18 cellular contexts compared by ENCODE assay signal in genomic region chr20:4787825-4788224, GRCh38. TPM values are rescaled to one million over a fixed set of nuclear protein-coding genes. Genes with fewer than 3 reads are reported as not detected.
DNase-seq lines count a peak whose midpoint lies in the region; ATAC-seq, FAIRE-seq and TF ChIP-seq lines count a peak whose summit lies in the region.
"Had no signal": no experiment of that assay in that cellular context is flagged by ENCODE, and none has a peak within 500 bp of the region (broad histone marks: within the 10 kb centered on the region; RNA-seq: fewer than 3 reads in every experiment).

No MANE protein-coding gene starts in this region.

- in situ Hi-C loops in HepG2 (cut with HindIII; ENCODE audit: extremely low pct_ligation_motif_present, low pct_unique_long_range_greater_than_20kb): no loop called here

- BruUV-seq in HepG2 (replicated peaks; lab: Mats Ljungman, UMichigan): no TSS peak

- H3K27me3 Mint-ChIP-seq in T-helper 1 cell treated with Interleukin-12 subunit alpha and Interleukin-12 subunit beta and Interleukin-4 antibody, amounts not matched to agents 30 μg/mL and 1 μg/mL, for 36 hours (ENCODE audit: low read depth): no peaks in the 10 kb centered on the region
- H3K27me3 Mint-ChIP-seq in IgD-negative memory B cell: no peaks in the 10 kb centered on the region
- no peaks in the 10 kb centered on the region for H3K27me3 Mint-ChIP-seq in CD8-positive, alpha-beta T cell (ENCODE audit: low read depth)

- H3K9ac ChIP-seq in HepG2 (ENCODE audit: insufficient read depth, low read depth, low read length): no peak overlapping the region

- no peak for FAIRE-seq in HepG2 (lab: Jason Lieb, UNC)
- FAIRE-seq: RCC 7860 had no signal

- no peak overlapping the region for H3K4me2 ChIP-seq in HepG2 (ENCODE audit: low read depth, low read length)

- CTCF ChIA-PET in HepG2 (lab: Yijun Ruan, JAX; ENCODE audit: low intra/inter-chr PET ratio, low total read pairs): no interaction called here
- CTCF ChIA-PET in CD8-positive, alpha-beta T cell (lab: Charles Lee): no interaction called here

- no peaks in the 10 kb centered on the region for H3K36me3 ChIP-seq in HepG2 (replicated peaks in 1 of 2; ENCODE audit: control insufficient read depth in 1 of 2, insufficient read depth in 2 of 2, low read length in 2 of 2)
- H3K36me3 ChIP-seq in CD8-positive, alpha-beta T cell (ENCODE audit: insufficient read depth, low read length): peaks cover 53% of the 10 kb centered on the region

- H3K9me3 Mint-ChIP-seq in T-helper 1 cell treated with Interleukin-12 subunit alpha and Interleukin-12 subunit beta and Interleukin-4 antibody, amounts not matched to agents 30 μg/mL and 1 μg/mL, for 36 hours: no peaks in the 10 kb centered on the region
- no peaks in the 10 kb centered on the region for H3K9me3 Mint-ChIP-seq in IgD-negative memory B cell
- no peaks in the 10 kb centered on the region for H3K9me3 Mint-ChIP-seq in CD8-positive, alpha-beta T cell

- no peak overlapping the region for H2AFZ ChIP-seq in HepG2 (ENCODE audit: low read length)

- DNase-seq in T-helper 1 cell (no peak), OCI-M2 (lab: John Stamatoyannopoulos, UW; ENCODE audit: unreplicated experiment) (peak; percentile 39), HepG2 (ENCODE audit: low spot score) (no peak), kidney tubule cell (ENCODE audit: low spot score) (no peak), NCI-H1417 treated with DMSO at 0.1 percent for 48 hours (lab: John Stamatoyannopoulos, UW) (no peak)
- DNase-seq in CD8-positive, alpha-beta T cell: no peak
- DNase-seq: 8988T; activated naive CD4-positive, alpha-beta T cell treated with anti-CD3 and anti-CD28 coated beads, Interleukin-2, amount 50 U/mL, for 16 hours; DMS79 treated with DMSO at 0.1 percent for 48 hours; hippocampal formation; kidney glomerular epithelial cell; MM.1S; NCI-H2081 had no signal

- TF ChIP-seq EP300 in HepG2 (IDR thresholded peaks at IDR 0.05; ENCODE audit: low read depth in 2 of 2, low read length in 2 of 2) (no peak), HepG2 (CRISPR knock-in tag; IDR thresholded peaks at IDR 0.05; ENCODE audit: borderline replicate concordance) (no peak)

- no peaks in the 10 kb centered on the region for H3K4me1 ChIP-seq in HepG2 (ENCODE audit: insufficient read depth, low read length)
- no peaks in the 10 kb centered on the region for H3K4me1 ChIP-seq in CD8-positive, alpha-beta T cell (ENCODE audit: insufficient read depth, low read length)

- no peak for TF ChIP-seq POLR2A in HepG2 (IDR thresholded peaks at IDR 0.05; ENCODE audit: insufficient read depth in 1 of 2, low read depth in 2 of 2, low read length in 2 of 2)

- WGBS in HepG2 (ENCODE audit: low lambda C conversion rate): 90% methylated on average over 2 of the region's 2 CpGs

- no peaks in the 10 kb centered on the region for H3K9me3 ChIP-seq in HepG2 (ENCODE audit: low read length)
- no peaks in the 10 kb centered on the region for H3K9me3 ChIP-seq in CD8-positive, alpha-beta T cell (ENCODE audit: low read length)

- no peak for ATAC-seq in HepG2
- ATAC-seq in CD8-positive, alpha-beta T cell: no peak
- ATAC-seq: HCT116 had no signal

- H3K4me3 Mint-ChIP-seq in T-helper 1 cell treated with Interleukin-12 subunit alpha and Interleukin-12 subunit beta and Interleukin-4 antibody, amounts not matched to agents 30 μg/mL and 1 μg/mL, for 36 hours: no peak overlapping the region
- H3K4me3 Mint-ChIP-seq in IgD-negative memory B cell: peak overlapping the region in 2 of 4 donors; percentile 14 to 21
- no peak overlapping the region for H3K4me3 Mint-ChIP-seq in CD8-positive, alpha-beta T cell

- H3K36me3 Mint-ChIP-seq in T-helper 1 cell treated with Interleukin-12 subunit alpha and Interleukin-12 subunit beta and Interleukin-4 antibody, amounts not matched to agents 30 μg/mL and 1 μg/mL, for 36 hours (ENCODE audit: low read depth): peaks cover 71% of the 10 kb centered on the region
- peaks cover 5% of the 10 kb centered on the region for H3K36me3 Mint-ChIP-seq in IgD-negative memory B cell
- H3K36me3 Mint-ChIP-seq in CD8-positive, alpha-beta T cell: peaks cover 88% of the 10 kb centered on the region

- H3K79me2 ChIP-seq in HepG2 (ENCODE audit: insufficient read depth, low read length): no peaks in the 10 kb centered on the region

- no peak for TF ChIP-seq CTCF in HepG2 (CRISPR knock-in tag; IDR thresholded peaks at IDR 0.05)
- TF ChIP-seq CTCF in CD8-positive, alpha-beta T cell (IDR thresholded peaks at IDR 0.05): no peak

- peaks cover 24% of the 10 kb centered on the region for H3K4me1 Mint-ChIP-seq in T-helper 1 cell treated with Interleukin-12 subunit alpha and Interleukin-12 subunit beta and Interleukin-4 antibody, amounts not matched to agents 30 μg/mL and 1 μg/mL, for 36 hours (ENCODE audit: low read depth)
- peaks cover 10 to 17% (median 13%) of the 10 kb centered on the region in 3 donors for H3K4me1 Mint-ChIP-seq in IgD-negative memory B cell
- H3K4me1 Mint-ChIP-seq in CD8-positive, alpha-beta T cell (ENCODE audit: low read depth): no peaks in the 10 kb centered on the region

- no peak for TF ChIP-seq RAD21 in HepG2 (CRISPR knock-in tag; IDR thresholded peaks at IDR 0.05)

- H3K4me3 ChIP-seq in HepG2 (replicated peaks in 1 of 3; ENCODE audit: insufficient read depth in 1 of 3, low read depth in 2 of 3, low read length in 3 of 3): no peak overlapping the region
- H3K4me3 ChIP-seq in CD8-positive, alpha-beta T cell (ENCODE audit: low read depth, low read length): no peak overlapping the region

- H4K20me1 ChIP-seq in HepG2 (ENCODE audit: insufficient read depth, low read length): no peaks in the 10 kb centered on the region

- intact Hi-C loops in HepG2 (cut with micrococcal nuclease; ENCODE audit: unreplicated experiment): no loop called here
- intact Hi-C loops in CD8-positive, alpha-beta T cell (cut with DNase I, micrococcal nuclease): no loop called here

- peaks cover 13 to 53% of the 10 kb centered on the region in 2 experiments for H3K27me3 ChIP-seq in HepG2 (ENCODE audit: control insufficient read depth in 1 of 2, insufficient read depth in 2 of 2, low read length in 2 of 2)
- H3K27me3 ChIP-seq in CD8-positive, alpha-beta T cell (ENCODE audit: insufficient read depth, low read length): no peaks in the 10 kb centered on the region

- H3K27ac ChIP-seq in HepG2 (ENCODE audit: extremely low read length, insufficient read depth, low read length): no peak overlapping the region
- no peak overlapping the region for H3K27ac ChIP-seq in CD8-positive, alpha-beta T cell (ENCODE audit: low read depth, low read length)
- H3K27ac ChIP-seq: C4-2B had no signal

- peak overlapping the region; percentile 62 for H3K27ac Mint-ChIP-seq in T-helper 1 cell treated with Interleukin-12 subunit alpha and Interleukin-12 subunit beta and Interleukin-4 antibody, amounts not matched to agents 30 μg/mL and 1 μg/mL, for 36 hours
- H3K27ac Mint-ChIP-seq in IgD-negative memory B cell: peak overlapping the region; percentile 3 to 89 (median 71)
- no peak overlapping the region for H3K27ac Mint-ChIP-seq in CD8-positive, alpha-beta T cell

- POLR2A ChIA-PET in HepG2 (lab: Yijun Ruan, JAX): no interaction called here
- POLR2A ChIA-PET in CD8-positive, alpha-beta T cell (lab: Charles Lee): no interaction called here

TF ChIP-seq in HepG2, 621 proteins besides CTCF, POLR2A, EP300 and RAD21:
- TF ChIP-seq SRF (IDR thresholded peaks at IDR 0.05; ENCODE audit: low read depth, low read length) (peak; percentile 28; the same call in 1 of the 2 replicates), ZNF660 (CRISPR knock-in tag; IDR thresholded peaks at IDR 0.05; ENCODE audit: borderline replicate concordance, low read depth) (no peak), MYPOP (CRISPR knock-in tag; IDR thresholded peaks at IDR 0.05) (no peak)

RNA-seq across cellular contexts. Expression of gene RASSF2, which starts 35.6 kb away (rescaled TPM):
- polyA plus RNA-seq in IgD-negative memory B cell: 75.6 TPM
- 0.53 and 0.83 TPM in 2 replicates for total RNA-seq in HepG2 (2016; rRNA removed; fragmentation: Illumina TruSeq; extraction: Trizol)
- under 0.01 and 0.09 TPM in 2 replicates for total RNA-seq in HepG2 (2016; cell fraction: cytosol; rRNA removed; fragmentation: Illumina TruSeq; extraction: Trizol; ENCODE audit: low read depth)
- total RNA-seq in HepG2 (2016; cell fraction: insoluble cytoplasmic fraction; rRNA removed; fragmentation: Illumina TruSeq; extraction: Trizol): 0.61 and 0.86 TPM in 2 replicates
- total RNA-seq in HepG2 (2016; cell fraction: membrane; rRNA removed; fragmentation: Illumina TruSeq; extraction: Trizol): 0.25 and 0.31 TPM in 2 replicates
- 0.19 and 0.44 TPM in 2 replicates for total RNA-seq in HepG2 (2016; cell fraction: nucleus; rRNA removed; fragmentation: Illumina TruSeq; extraction: Trizol)
- 0.09 and 0.16 TPM in 2 replicates for polyA plus RNA-seq in HepG2 (2011; rRNA removed)
- polyA plus RNA-seq in HepG2 (2011; cell fraction: cytosol; rRNA removed): 0.09 and 0.10 TPM in 2 replicates
- polyA plus RNA-seq in HepG2 (2011; cell fraction: nucleus; rRNA removed): 0.11 and 0.19 TPM in 2 replicates
- polyA plus RNA-seq in HepG2 (2012): 0.05 and 0.08 TPM in 2 replicates
- polyA plus RNA-seq in HepG2 (2016; cell fraction: cytosol; fragmentation: Illumina TruSeq; extraction: Trizol; ENCODE audit: low read depth): 0.06 and 0.08 TPM in 2 replicates
- 0.59 and 0.73 TPM in 2 replicates for polyA plus RNA-seq in HepG2 (2016; cell fraction: insoluble cytoplasmic fraction; fragmentation: Illumina TruSeq; extraction: Trizol; ENCODE audit: low read depth)
- polyA plus RNA-seq in HepG2 (2016; cell fraction: membrane; fragmentation: Illumina TruSeq; extraction: Trizol; ENCODE audit: low read depth): 0.10 and 0.11 TPM in 2 replicates
- polyA plus RNA-seq in HepG2 (2016; cell fraction: nucleus; fragmentation: Illumina TruSeq; extraction: Trizol; ENCODE audit: insufficient read depth, low read depth): 0.48 and 0.55 TPM in 2 replicates
- polyA minus RNA-seq in HepG2 (2011; rRNA and poly(A)+ RNA removed; ENCODE audit: low replicate concordance): 0.06 TPM in 1 of 2 replicates, not detected in the other
- polyA minus RNA-seq in HepG2 (2011; cell fraction: cytosol; rRNA and poly(A)+ RNA removed): 0.10 TPM in 1 of 2 replicates, not detected in the other
- polyA minus RNA-seq in HepG2 (2011; cell fraction: nucleus; rRNA and poly(A)+ RNA removed): 0.12 and 0.13 TPM in 2 replicates
- total RNA-seq in CD8-positive, alpha-beta T cell: 10 to 100 TPM; 21.0 to 21.5 TPM

Comparison
In these comparisons a context has a peak if more than half of its experiments do, and no peak if none do; other contexts are left out.
1. RNA of gene RASSF2, which starts 35.6 kb away (total RNA-seq): 21.0 to 21.5 TPM in CD8-positive, alpha-beta T cell; under 0.01 to 0.86 TPM in HepG2; every median in the first group is over 10 times any median in the second.